Comparison of ENCODE assay signal across 8 cellular contexts in the genomic region with DNA sequence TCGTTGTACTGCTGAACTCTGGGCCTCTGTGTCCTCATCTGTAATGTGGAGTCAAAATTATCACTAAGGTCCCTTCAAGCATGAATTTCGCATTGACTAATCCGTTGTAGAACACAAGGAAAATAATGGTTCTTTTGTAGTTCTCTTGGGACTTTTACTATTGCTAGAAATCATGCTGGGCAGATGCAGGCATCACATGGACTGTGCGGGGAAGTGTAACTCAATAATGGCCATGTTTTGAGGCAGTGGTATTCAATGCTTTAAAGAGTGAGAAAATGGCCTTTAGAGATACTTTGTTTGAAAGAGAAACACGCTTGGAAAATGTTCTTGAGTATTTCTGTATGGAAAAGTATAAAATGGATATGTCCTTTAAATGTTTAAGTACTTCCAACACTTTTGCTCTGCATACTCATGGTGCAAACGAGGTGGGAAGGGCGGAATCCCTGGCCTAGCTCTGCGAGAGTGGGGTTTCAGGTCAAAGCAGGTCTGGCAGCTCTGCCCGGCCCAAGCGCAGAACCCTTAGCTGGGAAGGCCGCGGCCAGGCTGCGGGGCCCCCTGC.
DNase-seq lines count a peak whose midpoint lies in the region; ATAC-seq and TF ChIP-seq lines count a peak whose summit lies in the region.

No MANE protein-coding gene starts in this region.

- 45 to 72% (median 50%) methylated on average over 8 to 13 of the region's 13 CpGs for WGBS in adrenal gland, 4 donors
- WGBS in liver = 41% methylated on average over 13 of the region's 13 CpGs

- TF ChIP-seq POLR2A in adrenal gland (IDR thresholded peaks at IDR 0.05) = no peak

- ATAC-seq in left ventricle myocardium superior (no peak), thoracic aorta (ENCODE audit: insufficient number of reproducible peaks, low FRiP score, low read depth) (no peak), mucosa of descending colon (no peak), GM19351 (IDR thresholded peaks at IDR 0.05; ENCODE audit: unreplicated experiment) (no peak)

- H3K4me1 ChIP-seq in cardiac muscle cell (ENCODE audit: low read depth) (peaks cover 8% of the 10 kb centered on the region), adrenal gland (replicated peaks in 1 of 2) (peaks cover 15 to 17% of the 10 kb centered on the region in 2 donors), liver (ENCODE audit: control insufficient read depth in 4 of 4, insufficient read depth in 4 of 4, low read length in 3 of 4) (peaks cover 0 to 10% (median 3%) of the 10 kb centered on the region in 4 donors), thoracic aorta (ENCODE audit: control insufficient read depth in 1 of 2, low read depth in 2 of 2) (peaks cover 7 to 15% of the 10 kb centered on the region in 2 donors), mucosa of descending colon (ENCODE audit: low read depth) (no peaks in the 10 kb centered on the region)

- H3K9ac ChIP-seq in liver (ENCODE audit: low read depth in 1 of 2, low read length in 2 of 2) = no peak overlapping the region

- peak overlapping the region; percentile 57 for H3K4me3 ChIP-seq in cardiac muscle cell
- H3K4me3 ChIP-seq in adrenal gland = peak overlapping the region in 2 of 4 donors; percentile 61 to 77
- H3K4me3 ChIP-seq in liver (ENCODE audit: low read depth in 1 of 3, low read length in 3 of 3) = peak overlapping the region; percentile 50 to 74 (median 63)
- peak overlapping the region; percentile 90 for H3K4me3 ChIP-seq in thoracic aorta
- no peak overlapping the region for H3K4me3 ChIP-seq in mucosa of descending colon

- TF ChIP-seq RAD21 in liver (IDR thresholded peaks at IDR 0.05) = peak; percentile 58 to 76

- no peak overlapping the region for H3K27ac ChIP-seq in cardiac muscle cell
- H3K27ac ChIP-seq in adrenal gland = peak overlapping the region in 3 of 5 donors; percentile 72 to 86 (median 83)
- peak overlapping the region in 1 of 2 donors; percentile 59 for H3K27ac ChIP-seq in liver (ENCODE audit: low read depth in 1 of 2, low read length in 2 of 2)
- H3K27ac ChIP-seq in thoracic aorta = peak overlapping the region; percentile 92 to 95

- H3K9me3 ChIP-seq in cardiac muscle cell (ENCODE audit: low read depth) = no peaks in the 10 kb centered on the region
- no peaks in the 10 kb centered on the region for H3K9me3 ChIP-seq in adrenal gland (replicated peaks in 1 of 3)
- H3K9me3 ChIP-seq in liver (ENCODE audit: control insufficient read depth in 4 of 4, low read length in 3 of 4) = no peaks in the 10 kb centered on the region
- H3K9me3 ChIP-seq in thoracic aorta = no peaks in the 10 kb centered on the region
- H3K9me3 ChIP-seq in mucosa of descending colon = no peaks in the 10 kb centered on the region

- DNase-seq in cardiac muscle cell (ENCODE audit: low read depth in 1 of 2, low spot score in 1 of 2) (no peak), left ventricle myocardium superior (no peak), adrenal gland (no peak), thoracic aorta (ENCODE audit: low spot score) (no peak), mucosa of descending colon (no peak), NCI-H526 treated with DMSO at 0.1 percent for 48 hours (lab: John Stamatoyannopoulos, UW) (no peak)

- TF ChIP-seq CTCF in cardiac muscle cell (IDR thresholded peaks at IDR 0.05; ENCODE audit: low read depth, low read length) (no peak), adrenal gland (IDR thresholded peaks at IDR 0.05) (peak in 1 of 6 experiments; percentile 22), liver (IDR thresholded peaks at IDR 0.05; ENCODE audit: low read depth, low read length, missing input control) (no peak), thoracic aorta (IDR thresholded peaks at IDR 0.05) (no peak), mucosa of descending colon (IDR thresholded peaks at IDR 0.05) (no peak)

- intact Hi-C loops in left ventricle myocardium superior (cut with micrococcal nuclease) (no loop called here), adrenal gland (cut with DNase I) (no loop called here), mucosa of descending colon (cut with DNase I, micrococcal nuclease) (no loop called here)

- H3K36me3 ChIP-seq in cardiac muscle cell = no peaks in the 10 kb centered on the region
- no peaks in the 10 kb centered on the region for H3K36me3 ChIP-seq in adrenal gland (replicated peaks in 1 of 2)
- no peaks in the 10 kb centered on the region for H3K36me3 ChIP-seq in liver (ENCODE audit: control insufficient read depth in 4 of 4, insufficient read depth in 3 of 4, low read depth in 1 of 4, low read length in 3 of 4)
- no peaks in the 10 kb centered on the region for H3K36me3 ChIP-seq in thoracic aorta
- no peaks in the 10 kb centered on the region for H3K36me3 ChIP-seq in mucosa of descending colon (ENCODE audit: low read depth)

- H3K27me3 ChIP-seq in cardiac muscle cell = no peaks in the 10 kb centered on the region
- no peaks in the 10 kb centered on the region for H3K27me3 ChIP-seq in adrenal gland
- no peaks in the 10 kb centered on the region for H3K27me3 ChIP-seq in liver (ENCODE audit: control insufficient read depth in 4 of 4, insufficient read depth in 4 of 4, low read length in 3 of 4)
- no peaks in the 10 kb centered on the region for H3K27me3 ChIP-seq in thoracic aorta (replicated peaks; ENCODE audit: insufficient read depth)

TF ChIP-seq in liver, 16 proteins besides CTCF, POLR2A, EP300 and RAD21:
- TF ChIP-seq JUND (IDR thresholded peaks at IDR 0.05) = no peak
- TF ChIP-seq, protein P1, sequence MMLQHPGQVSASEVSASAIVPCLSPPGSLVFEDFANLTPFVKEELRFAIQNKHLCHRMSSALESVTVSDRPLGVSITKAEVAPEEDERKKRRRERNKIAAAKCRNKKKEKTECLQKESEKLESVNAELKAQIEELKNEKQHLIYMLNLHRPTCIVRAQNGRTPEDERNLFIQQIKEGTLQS (IDR thresholded peaks at IDR 0.05) = no peak
- TF ChIP-seq, protein P2, sequence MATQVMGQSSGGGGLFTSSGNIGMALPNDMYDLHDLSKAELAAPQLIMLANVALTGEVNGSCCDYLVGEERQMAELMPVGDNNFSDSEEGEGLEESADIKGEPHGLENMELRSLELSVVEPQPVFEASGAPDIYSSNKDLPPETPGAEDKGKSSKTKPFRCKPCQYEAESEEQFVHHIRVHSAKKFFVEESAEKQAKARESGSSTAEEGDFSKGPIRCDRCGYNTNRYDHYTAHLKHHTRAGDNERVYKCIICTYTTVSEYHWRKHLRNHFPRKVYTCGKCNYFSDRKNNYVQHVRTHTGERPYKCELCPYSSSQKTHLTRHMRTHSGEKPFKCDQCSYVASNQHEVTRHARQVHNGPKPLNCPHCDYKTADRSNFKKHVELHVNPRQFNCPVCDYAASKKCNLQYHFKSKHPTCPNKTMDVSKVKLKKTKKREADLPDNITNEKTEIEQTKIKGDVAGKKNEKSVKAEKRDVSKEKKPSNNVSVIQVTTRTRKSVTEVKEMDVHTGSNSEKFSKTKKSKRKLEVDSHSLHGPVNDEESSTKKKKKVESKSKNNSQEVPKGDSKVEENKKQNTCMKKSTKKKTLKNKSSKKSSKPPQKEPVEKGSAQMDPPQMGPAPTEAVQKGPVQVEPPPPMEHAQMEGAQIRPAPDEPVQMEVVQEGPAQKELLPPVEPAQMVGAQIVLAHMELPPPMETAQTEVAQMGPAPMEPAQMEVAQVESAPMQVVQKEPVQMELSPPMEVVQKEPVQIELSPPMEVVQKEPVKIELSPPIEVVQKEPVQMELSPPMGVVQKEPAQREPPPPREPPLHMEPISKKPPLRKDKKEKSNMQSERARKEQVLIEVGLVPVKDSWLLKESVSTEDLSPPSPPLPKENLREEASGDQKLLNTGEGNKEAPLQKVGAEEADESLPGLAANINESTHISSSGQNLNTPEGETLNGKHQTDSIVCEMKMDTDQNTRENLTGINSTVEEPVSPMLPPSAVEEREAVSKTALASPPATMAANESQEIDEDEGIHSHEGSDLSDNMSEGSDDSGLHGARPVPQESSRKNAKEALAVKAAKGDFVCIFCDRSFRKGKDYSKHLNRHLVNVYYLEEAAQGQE (IDR thresholded peaks at IDR 0.05) = no peak
- TF ChIP-seq NR2F2 (IDR thresholded peaks at IDR 0.05) = no peak
- no peak for TF ChIP-seq GABPA (IDR thresholded peaks at IDR 0.05 in 1 of 2, conservative IDR thresholded peaks at IDR 0.05 in 1 of 2)
- TF ChIP-seq SP1 (IDR thresholded peaks at IDR 0.05) = no peak
- TF ChIP-seq, protein P3, sequence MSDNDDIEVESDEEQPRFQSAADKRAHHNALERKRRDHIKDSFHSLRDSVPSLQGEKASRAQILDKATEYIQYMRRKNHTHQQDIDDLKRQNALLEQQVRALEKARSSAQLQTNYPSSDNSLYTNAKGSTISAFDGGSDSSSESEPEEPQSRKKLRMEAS (IDR thresholded peaks at IDR 0.05) = no peak
- no peak for TF ChIP-seq RXRA (IDR thresholded peaks at IDR 0.05)
- TF ChIP-seq HNF4A (conservative IDR thresholded peaks at IDR 0.05) = no peak
- no peak for TF ChIP-seq FOXA2 (IDR thresholded peaks at IDR 0.05)
- TF ChIP-seq, protein P4, sequence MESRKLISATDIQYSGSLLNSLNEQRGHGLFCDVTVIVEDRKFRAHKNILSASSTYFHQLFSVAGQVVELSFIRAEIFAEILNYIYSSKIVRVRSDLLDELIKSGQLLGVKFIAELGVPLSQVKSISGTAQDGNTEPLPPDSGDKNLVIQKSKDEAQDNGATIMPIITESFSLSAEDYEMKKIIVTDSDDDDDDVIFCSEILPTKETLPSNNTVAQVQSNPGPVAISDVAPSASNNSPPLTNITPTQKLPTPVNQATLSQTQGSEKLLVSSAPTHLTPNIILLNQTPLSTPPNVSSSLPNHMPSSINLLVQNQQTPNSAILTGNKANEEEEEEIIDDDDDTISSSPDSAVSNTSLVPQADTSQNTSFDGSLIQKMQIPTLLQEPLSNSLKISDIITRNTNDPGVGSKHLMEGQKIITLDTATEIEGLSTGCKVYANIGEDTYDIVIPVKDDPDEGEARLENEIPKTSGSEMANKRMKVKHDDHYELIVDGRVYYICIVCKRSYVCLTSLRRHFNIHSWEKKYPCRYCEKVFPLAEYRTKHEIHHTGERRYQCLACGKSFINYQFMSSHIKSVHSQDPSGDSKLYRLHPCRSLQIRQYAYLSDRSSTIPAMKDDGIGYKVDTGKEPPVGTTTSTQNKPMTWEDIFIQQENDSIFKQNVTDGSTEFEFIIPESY (IDR thresholded peaks at IDR 0.05) = no peak
- no peak for TF ChIP-seq TAF1 (conservative IDR thresholded peaks at IDR 0.05)
- no peak for TF ChIP-seq HNF4G (IDR thresholded peaks at IDR 0.05)
- no peak for TF ChIP-seq YY1 (IDR thresholded peaks at IDR 0.05)
- TF ChIP-seq EGR1 (IDR thresholded peaks at IDR 0.05; ENCODE audit: low read depth in 2 of 2) = no peak
